Comparison of ENCODE assay signal across 28 cellular contexts in genomic region chr13:50587122-50587521, GRCh38.
A peak's percentile ranks its signal among the peaks of the same experiment; 100 is the strongest.
DNase-seq lines count a peak whose midpoint lies in the region; ATAC-seq and TF ChIP-seq lines count a peak whose summit lies in the region.
"Had no signal": no experiment of that assay in that cellular context is flagged by ENCODE, and none has a peak within 500 bp of the region (broad histone marks: within the 10 kb centered on the region; RNA-seq: fewer than 3 reads in every experiment).

No MANE protein-coding gene starts in this region.

- peaks cover 0 to 4% (median 0%) of the 10 kb centered on the region in 11 experiments; a peak in 1 of 22 replicates for H3K9me3 ChIP-seq in BLaER1 treated with 17β-estradiol and CSF1 and Interleukin-3, amounts not matched to agents 10 nM and 100 nM (replicated peaks in 1 of 11)
- no peaks in the 10 kb centered on the region for H3K9me3 ChIP-seq in SU-DHL-6 (ENCODE audit: insufficient read depth, low read length)
- no peaks in the 10 kb centered on the region for H3K9me3 ChIP-seq in prostate gland
- H3K9me3 ChIP-seq: body of pancreas, esophagus squamous epithelium, gastroesophageal sphincter, MG63, right atrium auricular region, upper lobe of left lung had no signal

- DNase-seq in Kasumi-1 (lab: John Stamatoyannopoulos, UW) = peak; percentile 4 to 10
- peak; percentile 23 for DNase-seq in naive B cell
- no peak for DNase-seq in prostate gland (ENCODE audit: low spot score)
- DNase-seq in lower leg skin (ENCODE audit: low spot score in 2 of 2) = no peak
- DNase-seq: activated CD4-positive, alpha-beta T cell treated with anti-CD3 and anti-CD28 coated beads, Interleukin-2, amount 50 U/mL, for 4 hours; activated CD8-positive, alpha-beta memory T cell treated with anti-CD3 and anti-CD28 coated beads, Interleukin-2, amount 50 U/mL, for 4 hours; body of pancreas; CD4-positive, alpha-beta T cell; esophagus squamous epithelium; HCEC 1CT; kidney glomerular epithelial cell; mammary epithelial cell; MG63; NCI-H187; NCI-H748 treated with DMSO at 0.1 percent for 48 hours; stimulated activated CD4-positive, alpha-beta T cell treated with anti-CD3 and anti-CD28 coated beads, Interleukin-12 subunit alpha, Interleukin-12 subunit beta, amount 100 ng/mL, for 4 hours; T-helper 9 cell had no signal

- 90% methylated on average over 4 of the region's 4 CpGs for WGBS in prostate gland
- 86 to 91% methylated on average over 4 of the region's 4 CpGs for WGBS in lower leg skin, 2 donors

- H3K4me2 ChIP-seq in BLaER1 treated with 17β-estradiol and CSF1 and Interleukin-3, amounts not matched to agents 10 nM and 100 nM = peak overlapping the region; percentile 23 to 90 (median 60); a peak in 21 of 22 replicates
- H3K4me2 ChIP-seq in SU-DHL-6 (ENCODE audit: low read depth, low read length, poor library complexity, severe bottlenecking) = peak overlapping the region; percentile 14

- no peak overlapping the region for H2AFZ ChIP-seq in SU-DHL-6 (ENCODE audit: low read depth, low read length, severe bottlenecking)

- H3K4me3 ChIP-seq in BLaER1 treated with 17β-estradiol and CSF1 and Interleukin-3, amounts not matched to agents 10 nM and 100 nM = no peak overlapping the region
- no peak overlapping the region for H3K4me3 ChIP-seq in SU-DHL-6 (ENCODE audit: insufficient read depth, low read length, poor library complexity, severe bottlenecking)
- H3K4me3 ChIP-seq in prostate gland = no peak overlapping the region
- no peak overlapping the region for H3K4me3 ChIP-seq in lower leg skin (ENCODE audit: low read depth, poor library complexity, severe bottlenecking)
- H3K4me3 ChIP-seq: body of pancreas, esophagus squamous epithelium, gastroesophageal sphincter, MG63, right atrium auricular region, SK-N-MC, upper lobe of left lung had no signal

- H3K27ac ChIP-seq in BLaER1 treated with 17β-estradiol and CSF1 and Interleukin-3, amounts not matched to agents 10 nM and 100 nM = peak overlapping the region in 5 of 11 experiments; percentile 6 to 34 (median 21); a peak in 3 of 22 replicates
- H3K27ac ChIP-seq in SU-DHL-6 (ENCODE audit: low read depth, low read length) (no peak overlapping the region), prostate gland (no peak overlapping the region)
- H3K27ac ChIP-seq: body of pancreas, esophagus squamous epithelium, gastroesophageal sphincter, right atrium auricular region, SK-N-MC, upper lobe of left lung had no signal

- H3K9me2 ChIP-seq in SU-DHL-6 (replicated peaks; ENCODE audit: insufficient read depth, low read length) = no peaks in the 10 kb centered on the region

- intact Hi-C loops in prostate gland (cut with DNase I) = no loop called here
- intact Hi-C loops in lower leg skin (cut with DNase I; ENCODE audit: low total_unique reads) = no loop called here

- no peaks in the 10 kb centered on the region for H3K36me3 ChIP-seq in BLaER1 treated with 17β-estradiol and CSF1 and Interleukin-3, amounts not matched to agents 10 nM and 100 nM
- H3K36me3 ChIP-seq in SU-DHL-6 (ENCODE audit: low read length) = no peaks in the 10 kb centered on the region
- H3K36me3 ChIP-seq in prostate gland = no peaks in the 10 kb centered on the region
- H3K36me3 ChIP-seq: esophagus squamous epithelium, gastroesophageal sphincter, MG63, right atrium auricular region, upper lobe of left lung had no signal

- peak overlapping the region in 7 of 8 donors; percentile 26 to 73 (median 59) for H3K4me3 Mint-ChIP-seq in naive B cell
- H3K4me3 Mint-ChIP-seq: activated naive CD8-positive, alpha-beta T cell; CD4-positive, alpha-beta T cell; WTC11 had no signal

- ATAC-seq in naive B cell (ENCODE audit: low read depth in 2 of 2) (peak; percentile 75 to 79), HG03095 (IDR thresholded peaks at IDR 0.05; ENCODE audit: unreplicated experiment) (no peak), GM18870 (IDR thresholded peaks at IDR 0.05; ENCODE audit: unreplicated experiment) (no peak)
- ATAC-seq: body of pancreas, gastroesophageal sphincter had no signal

- no peak for TF ChIP-seq POLR2A in prostate gland (IDR thresholded peaks at IDR 0.05)
- TF ChIP-seq POLR2A in lower leg skin (IDR thresholded peaks at IDR 0.05) = no peak

- H3K4me1 Mint-ChIP-seq in naive B cell = peaks cover 36 to 67% (median 62%) of the 10 kb centered on the region in 3 donors

- TF ChIP-seq CTCF in SU-DHL-6 (IDR thresholded peaks at IDR 0.05; ENCODE audit: insufficient read depth, low read length, poor library complexity, severe bottlenecking) (no peak), prostate gland (IDR thresholded peaks at IDR 0.05) (no peak), lower leg skin (IDR thresholded peaks at IDR 0.05) (no peak)

- H3K79me2 ChIP-seq in SU-DHL-6 (ENCODE audit: insufficient read depth, low read length) = no peaks in the 10 kb centered on the region

- no peaks in the 10 kb centered on the region for H3K36me3 Mint-ChIP-seq in naive B cell
- H3K36me3 Mint-ChIP-seq: activated naive CD8-positive, alpha-beta T cell; WTC11 had no signal

- H3K27ac Mint-ChIP-seq in naive B cell = peak overlapping the region; percentile 64 to 95 (median 78)
- H3K27ac Mint-ChIP-seq: activated naive CD8-positive, alpha-beta T cell; activated T-helper 2 cell treated with anti-CD3 and anti-CD28 coated beads, Interferon-gamma antibody, Interleukin-2, Interleukin-4, amounts not matched to agents 10 μg/mL and 5 μg/mL and 100 μg/mL, durations not matched to agents 14 hours and 24 hours and 36 hours; CD4-positive, alpha-beta T cell; WTC11 had no signal

- H4K20me1 ChIP-seq in BLaER1 treated with 17β-estradiol and CSF1 and Interleukin-3, amounts not matched to agents 10 nM and 100 nM = no peaks in the 10 kb centered on the region
- H4K20me1 ChIP-seq in SU-DHL-6 (ENCODE audit: low read depth, low read length) = no peaks in the 10 kb centered on the region

- no peaks in the 10 kb centered on the region for H3F3A ChIP-seq in SU-DHL-6 (ENCODE audit: insufficient read depth)

- H3K9me3 Mint-ChIP-seq in naive B cell = peaks cover 0 to 3% (median 0%) of the 10 kb centered on the region in 7 donors
- H3K9me3 Mint-ChIP-seq: activated T-helper 2 cell treated with anti-CD3 and anti-CD28 coated beads, Interferon-gamma antibody, Interleukin-2, Interleukin-4, amounts not matched to agents 10 μg/mL and 5 μg/mL and 100 μg/mL, durations not matched to agents 14 hours and 24 hours and 36 hours; CD4-positive, alpha-beta T cell; WTC11 had no signal

- no peaks in the 10 kb centered on the region for H3K27me3 Mint-ChIP-seq in naive B cell
- H3K27me3 Mint-ChIP-seq: activated naive CD8-positive, alpha-beta T cell; CD4-positive, alpha-beta T cell had no signal

- no peaks in the 10 kb centered on the region for H3K27me3 ChIP-seq in BLaER1 treated with 17β-estradiol and CSF1 and Interleukin-3, amounts not matched to agents 10 nM and 100 nM
- H3K27me3 ChIP-seq in SU-DHL-6 (ENCODE audit: low read length) (no peaks in the 10 kb centered on the region), prostate gland (replicated peaks; ENCODE audit: insufficient read depth) (no peaks in the 10 kb centered on the region)
- H3K27me3 ChIP-seq: body of pancreas, esophagus squamous epithelium, gastroesophageal sphincter, MG63, right atrium auricular region, upper lobe of left lung had no signal

- peaks cover 27 to 75% (median 65%) of the 10 kb centered on the region in 10 experiments for H3K4me1 ChIP-seq in BLaER1 treated with 17β-estradiol and CSF1 and Interleukin-3, amounts not matched to agents 10 nM and 100 nM
- no peaks in the 10 kb centered on the region for H3K4me1 ChIP-seq in prostate gland (replicated peaks)
- H3K4me1 ChIP-seq: body of pancreas, esophagus squamous epithelium, gastroesophageal sphincter had no signal

- peak overlapping the region in 2 of 11 experiments; percentile 14 to 36; a peak in 2 of 22 replicates for H3K9ac ChIP-seq in BLaER1 treated with 17β-estradiol and CSF1 and Interleukin-3, amounts not matched to agents 10 nM and 100 nM
- no peak overlapping the region for H3K9ac ChIP-seq in SU-DHL-6 (ENCODE audit: low read length)

Comparison
In these comparisons a context has a peak if more than half of its experiments do, and no peak if none do; other contexts are left out.
1. DNase-seq: peak in Kasumi-1 (2 of 2) and naive B cell (single experiment); none in prostate gland (single experiment) and lower leg skin (0 of 2).
2. ATAC-seq: peak in naive B cell (2 of 2); none in HG03095 (single experiment) and GM18870 (single experiment).